In genomic region chr18:42937434-42937833, GRCh38 we compare ENCODE assay signal across 16 cellular contexts.
DNase-seq lines count a peak whose midpoint lies in the region; ATAC-seq, FAIRE-seq and TF ChIP-seq lines count a peak whose summit lies in the region.
"Had no signal": no experiment of that assay in that cellular context is flagged by ENCODE, and none has a peak within 500 bp of the region (broad histone marks: within the 10 kb centered on the region; RNA-seq: fewer than 3 reads in every experiment).

No MANE protein-coding gene starts in this region.

- no peak overlapping the region for H3K27ac ChIP-seq in smooth muscle cell (ENCODE audit: low read depth)
- H3K27ac ChIP-seq: A549, HL-60 had no signal

- ATAC-seq in HG02588 (IDR thresholded peaks at IDR 0.05; ENCODE audit: unreplicated experiment) = no peak
- ATAC-seq: A549 had no signal

- no peak overlapping the region for H3K4me3 ChIP-seq in fibroblast of villous mesenchyme (ENCODE audit: low read depth, low read length)
- H3K4me3 ChIP-seq in smooth muscle cell = no peak overlapping the region
- H3K4me3 ChIP-seq: A549 had no signal

- H4K20me1 ChIP-seq in smooth muscle cell (ENCODE audit: low read depth) = no peaks in the 10 kb centered on the region

- H3K79me2 ChIP-seq in smooth muscle cell (ENCODE audit: low read depth) = no peaks in the 10 kb centered on the region

- H3K4me1 ChIP-seq in smooth muscle cell (ENCODE audit: low read depth) = peaks cover 10% of the 10 kb centered on the region
- H3K4me1 ChIP-seq: A549, BE2C, Caco-2 had no signal

- peak; percentile 63 for FAIRE-seq in D721Med (lab: Jason Lieb, UNC)
- FAIRE-seq: A549 had no signal

- H3F3A ChIP-seq in smooth muscle cell (ENCODE audit: low read depth) = no peaks in the 10 kb centered on the region

- no peak for TF ChIP-seq CTCF in D721Med (IDR thresholded peaks at IDR 0.05; ENCODE audit: insufficient read depth, missing control alignments)
- TF ChIP-seq CTCF in fibroblast of villous mesenchyme (IDR thresholded peaks at IDR 0.05; ENCODE audit: insufficient read depth, low read depth, low read length) = no peak
- TF ChIP-seq CTCF in smooth muscle cell (IDR thresholded peaks at IDR 0.05; ENCODE audit: borderline replicate concordance, insufficient read depth, poor library complexity, severe bottlenecking) = no peak

- no peaks in the 10 kb centered on the region for H3K36me3 ChIP-seq in smooth muscle cell (ENCODE audit: low read depth)
- H3K36me3 ChIP-seq: BE2C had no signal

- peak overlapping the region; percentile 19 for H3K4me2 ChIP-seq in smooth muscle cell
- H3K4me2 ChIP-seq: A549 had no signal

- H3K27me3 ChIP-seq in smooth muscle cell (ENCODE audit: low read depth) = no peaks in the 10 kb centered on the region
- H3K27me3 ChIP-seq: BE2C had no signal

- H3K9me3 ChIP-seq in smooth muscle cell (replicated peaks; ENCODE audit: low read depth) = no peaks in the 10 kb centered on the region
- H3K9me3 ChIP-seq: A549, BE2C, Caco-2 had no signal

- 30% methylated on average over 2 of the region's 2 CpGs for WGBS in smooth muscle cell (ENCODE audit: low lambda C conversion rate)

- no peak overlapping the region for H3K9ac ChIP-seq in smooth muscle cell (ENCODE audit: low read depth)

- no peak overlapping the region for H2AFZ ChIP-seq in smooth muscle cell (ENCODE audit: low read depth)

- no peak for DNase-seq in D721Med (ENCODE audit: insufficient read length, low spot score)
- DNase-seq in SK-N-DZ (ENCODE audit: low spot score) = peak; percentile 88
- DNase-seq in fibroblast of villous mesenchyme (ENCODE audit: low read depth) = peak; percentile 41
- DNase-seq in smooth muscle cell (lab: John Stamatoyannopoulos, UW; ENCODE audit: unreplicated experiment) = no peak
- DNase-seq in NOMO-1 (lab: John Stamatoyannopoulos, UW; ENCODE audit: unreplicated experiment in 2 of 2) = no peak
- no peak for DNase-seq in stimulated activated CD4-positive, alpha-beta T cell treated with anti-CD3 and anti-CD28 coated beads, Interleukin-4, amount 100 ng/mL, for 1 hour
- DNase-seq: BE2C; Caco-2; CD8-positive, alpha-beta memory T cell; DMS53; GF-D8; HCEC 1CT; HFFc6 had no signal

Comparison
In these comparisons a context has a peak if more than half of its experiments do, and no peak if none do; other contexts are left out.
1. DNase-seq: peak in SK-N-DZ (single experiment) and fibroblast of villous mesenchyme (single experiment); none in D721Med (single experiment), smooth muscle cell (single experiment), NOMO-1 (0 of 2) and stimulated activated CD4-positive, alpha-beta T cell treated with anti-CD3 and anti-CD28 coated beads, Interleukin-4, amount 100 ng/mL, for 1 hour (single experiment).